ENCODE assay signal across 9 cellular contexts in genomic region chr2:46846454-46846990, GRCh38.
A peak's percentile ranks its signal among the peaks of the same experiment; 100 is the strongest.
DNase-seq lines count a peak whose midpoint lies in the region; ATAC-seq and TF ChIP-seq lines count a peak whose summit lies in the region.
"Had no signal": no experiment of that assay in that cellular context is flagged by ENCODE, and none has a peak within 500 bp of the region (broad histone marks: within the 10 kb centered on the region; RNA-seq: fewer than 3 reads in every experiment).

No MANE protein-coding gene starts in this region.

- H3K27ac ChIP-seq in left lung (peak overlapping the region; percentile 69 to 90), skin epidermis (peak overlapping the region in 20 of 21 experiments; percentile 63 to 88 (median 79))

- intact Hi-C loops in left lung (cut with DNase I) = no loop called here

- no peak overlapping the region for H3K4me3 ChIP-seq in left lung
- H3K4me3 ChIP-seq in skin epidermis = no peak overlapping the region

- peaks cover 0 to 2% (median 0%) of the 10 kb centered on the region in 5 experiments for H3K9me3 Mint-ChIP-seq in brain
- no peaks in the 10 kb centered on the region for H3K9me3 Mint-ChIP-seq in T-helper 2 cell treated with Interferon-gamma antibody and Interleukin-4, amounts not matched to agents 5 μg/mL and 100 μg/mL, for 36 hours

- H3K27me3 Mint-ChIP-seq in brain = peaks cover 11% of the 10 kb centered on the region
- peaks cover 15% of the 10 kb centered on the region for H3K27me3 Mint-ChIP-seq in T-helper 2 cell treated with Interferon-gamma antibody and Interleukin-4, amounts not matched to agents 5 μg/mL and 100 μg/mL, for 36 hours (ENCODE audit: low read depth)

- H3K27me3 ChIP-seq in left lung = no peaks in the 10 kb centered on the region

- DNase-seq in MV-4-11 (lab: John Stamatoyannopoulos, UW) (peak; percentile 4), left lung (peak in 1 of 2 donors; percentile 25), cerebellum (ENCODE audit: low spot score) (no peak)
- DNase-seq in stimulated activated naive CD8-positive, alpha-beta T cell treated with anti-CD3 and anti-CD28 coated beads, Interleukin-15, Interleukin-2, amounts not matched to agents 100 U/mL and 50 U/mL, for 24 hours = no peak
- DNase-seq in stimulated activated CD4-positive, alpha-beta T cell treated with anti-CD3 and anti-CD28 coated beads, Interleukin-4, amount 100 ng/mL, for 4 hours = no peak
- no peak for DNase-seq in T-helper 2 cell treated with Interferon-gamma antibody and Interleukin-4, amounts not matched to agents 5 μg/mL and 100 μg/mL, for 36 hours (ENCODE audit: low spot score)
- DNase-seq: T-helper 2 cell had no signal

- H3K4me1 ChIP-seq in left lung = peaks cover 42 to 70% of the 10 kb centered on the region in 2 donors

- no peak for TF ChIP-seq CTCF in brain (conservative IDR thresholded peaks at IDR 0.05)
- TF ChIP-seq CTCF in left lung (IDR thresholded peaks at IDR 0.05) = no peak

- H3K27ac Mint-ChIP-seq in brain = peak overlapping the region; percentile 45 to 92 (median 79)
- no peak overlapping the region for H3K27ac Mint-ChIP-seq in T-helper 2 cell treated with Interferon-gamma antibody and Interleukin-4, amounts not matched to agents 5 μg/mL and 100 μg/mL, for 36 hours

- H3K36me3 Mint-ChIP-seq in brain = no peaks in the 10 kb centered on the region
- H3K36me3 Mint-ChIP-seq in T-helper 2 cell treated with Interferon-gamma antibody and Interleukin-4, amounts not matched to agents 5 μg/mL and 100 μg/mL, for 36 hours (ENCODE audit: low read depth) = no peaks in the 10 kb centered on the region

- ATAC-seq in left lung = peak; percentile 2
- ATAC-seq in stimulated activated naive CD8-positive, alpha-beta T cell treated with anti-CD3 and anti-CD28 coated beads, Interleukin-15, Interleukin-2, amounts not matched to agents 100 U/mL and 50 U/mL, for 24 hours = no peak

- H3K36me3 ChIP-seq in left lung = no peaks in the 10 kb centered on the region

- no peak overlapping the region for H3K4me3 Mint-ChIP-seq in brain
- H3K4me3 Mint-ChIP-seq in T-helper 2 cell treated with Interferon-gamma antibody and Interleukin-4, amounts not matched to agents 5 μg/mL and 100 μg/mL, for 36 hours = no peak overlapping the region

- peaks cover 58% of the 10 kb centered on the region for H3K4me1 Mint-ChIP-seq in brain
- no peaks in the 10 kb centered on the region for H3K4me1 Mint-ChIP-seq in T-helper 2 cell treated with Interferon-gamma antibody and Interleukin-4, amounts not matched to agents 5 μg/mL and 100 μg/mL, for 36 hours (ENCODE audit: low read depth)

- no peaks in the 10 kb centered on the region for H3K9me3 ChIP-seq in left lung
